ENCODE assay signal across 8 cellular contexts in the genomic region with DNA sequence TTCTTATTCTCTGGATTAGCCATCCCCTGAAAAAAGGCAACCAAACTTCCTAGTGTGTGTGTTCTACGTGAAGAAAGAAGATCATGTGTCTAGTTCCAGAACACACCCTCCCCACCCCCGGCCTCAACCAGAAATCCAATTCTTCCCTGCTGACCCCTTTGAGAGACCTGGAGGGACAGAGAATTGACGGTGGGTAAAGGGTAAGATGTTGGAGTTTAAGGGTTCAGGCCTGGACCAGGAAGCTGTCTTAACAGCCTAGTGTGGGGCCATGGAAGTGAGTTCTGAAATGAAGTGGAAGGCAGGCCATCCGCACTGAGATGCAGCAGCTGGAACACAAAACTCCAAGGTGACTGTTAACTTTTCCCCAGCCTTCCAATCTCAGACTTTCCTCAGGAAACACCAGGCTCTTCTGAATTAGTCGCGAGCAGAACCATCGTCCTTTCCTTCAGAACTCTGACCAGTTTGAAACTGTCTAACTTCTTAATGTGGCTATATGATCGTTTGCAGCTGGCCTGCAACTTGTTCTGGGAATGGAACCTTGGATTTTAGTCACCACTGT. TPM values are rescaled to one million over a fixed set of nuclear protein-coding genes. Genes with fewer than 3 reads are reported as not detected.
DNase-seq lines count a peak whose midpoint lies in the region; ATAC-seq and TF ChIP-seq lines count a peak whose summit lies in the region.

No MANE protein-coding gene starts in this region.

- POLR2A ChIA-PET in MCF 10A (lab: Yijun Ruan, JAX): interaction anchor here (0.6 to 2.5 kb wide), 23 partner anchors 8 to 1732 kb away, joined by 3 to 17 read pairs (median 5); partner anchors contain the start of genes SMARCAL1 and XRCC5

- DNase-seq in activated naive CD4-positive, alpha-beta T cell treated with anti-CD3 and anti-CD28 coated beads, Interleukin-2, amount 10 ng/mL, durations not matched to agents 7 days and 5 days: no peak
- no peak for DNase-seq in activated naive CD4-positive, alpha-beta T cell treated with anti-CD3 and anti-CD28 coated beads, Interleukin-2, amount 50 U/mL, for 16 hours
- DNase-seq in MCF 10A (ENCODE audit: unreplicated experiment) (no peak), memory B cell (ENCODE audit: low spot score in 2 of 2) (no peak), uterus (no peak), NCI-H2029 (lab: John Stamatoyannopoulos, UW) (no peak), NCI-H526 treated with DMSO at 0.1 percent for 48 hours (lab: John Stamatoyannopoulos, UW) (no peak), ecto neural progenitor cell (ENCODE audit: low spot score) (no peak)

- H3K4me1 ChIP-seq in uterus: peaks cover 0 to 17% of the 10 kb centered on the region in 2 donors

- H3K9me3 ChIP-seq in uterus: no peaks in the 10 kb centered on the region

- H3K27me3 ChIP-seq in uterus: no peaks in the 10 kb centered on the region

- no peak for TF ChIP-seq CTCF in MCF 10A (IDR thresholded peaks at IDR 0.05; ENCODE audit: unreplicated experiment)
- no peak for TF ChIP-seq CTCF in uterus (IDR thresholded peaks at IDR 0.05)

- peak overlapping the region; percentile 94 for H3K27ac Mint-ChIP-seq in activated naive CD4-positive, alpha-beta T cell treated with anti-CD3 and anti-CD28 coated beads, Interleukin-2, amount 10 ng/mL, durations not matched to agents 7 days and 5 days
- H3K27ac Mint-ChIP-seq in MCF 10A (ENCODE audit: low read depth, unreplicated experiment) (peak overlapping the region; percentile 99), memory B cell (peak overlapping the region; percentile 97)

- no peak for ATAC-seq in memory B cell (ENCODE audit: low read depth)

- H3K4me3 Mint-ChIP-seq in activated naive CD4-positive, alpha-beta T cell treated with anti-CD3 and anti-CD28 coated beads, Interleukin-2, amount 10 ng/mL, durations not matched to agents 7 days and 5 days: peak overlapping the region; percentile 98
- H3K4me3 Mint-ChIP-seq in MCF 10A (ENCODE audit: unreplicated experiment) (peak overlapping the region; percentile 97), memory B cell (peak overlapping the region; percentile 96)

- peaks cover 60% of the 10 kb centered on the region for H3K4me1 Mint-ChIP-seq in activated naive CD4-positive, alpha-beta T cell treated with anti-CD3 and anti-CD28 coated beads, Interleukin-2, amount 10 ng/mL, durations not matched to agents 7 days and 5 days
- peaks cover 35% of the 10 kb centered on the region for H3K4me1 Mint-ChIP-seq in MCF 10A (ENCODE audit: insufficient read depth, unreplicated experiment)
- peaks cover 43% of the 10 kb centered on the region for H3K4me1 Mint-ChIP-seq in memory B cell

- no peaks in the 10 kb centered on the region for H3K27me3 Mint-ChIP-seq in activated naive CD4-positive, alpha-beta T cell treated with anti-CD3 and anti-CD28 coated beads, Interleukin-2, amount 10 ng/mL, durations not matched to agents 7 days and 5 days
- H3K27me3 Mint-ChIP-seq in MCF 10A (ENCODE audit: insufficient read depth, unreplicated experiment) (no peaks in the 10 kb centered on the region), memory B cell (no peaks in the 10 kb centered on the region)

- H3K9me3 Mint-ChIP-seq in activated naive CD4-positive, alpha-beta T cell treated with anti-CD3 and anti-CD28 coated beads, Interleukin-2, amount 10 ng/mL, durations not matched to agents 7 days and 5 days: no peaks in the 10 kb centered on the region
- H3K9me3 Mint-ChIP-seq in MCF 10A (ENCODE audit: unreplicated experiment) (no peaks in the 10 kb centered on the region), memory B cell (no peaks in the 10 kb centered on the region)

- peaks cover 38% of the 10 kb centered on the region for H3K36me3 Mint-ChIP-seq in activated naive CD4-positive, alpha-beta T cell treated with anti-CD3 and anti-CD28 coated beads, Interleukin-2, amount 10 ng/mL, durations not matched to agents 7 days and 5 days
- peaks cover 47% of the 10 kb centered on the region for H3K36me3 Mint-ChIP-seq in MCF 10A (ENCODE audit: insufficient read depth, unreplicated experiment)
- H3K36me3 Mint-ChIP-seq in memory B cell: peaks cover 20% of the 10 kb centered on the region

- H3K27ac ChIP-seq in uterus: peak overlapping the region; percentile 82 to 87

- CTCF ChIA-PET in activated naive CD4-positive, alpha-beta T cell treated with anti-CD3 and anti-CD28 coated beads, Interleukin-2, amount 10 ng/mL, durations not matched to agents 7 days and 5 days (lab: Charles Lee): interaction anchor here (0.6 to 1.2 kb wide), 5 partner anchors 15 to 593 kb away, joined by 3 to 4 read pairs (median 3); no protein-coding TSS in a partner anchor
- CTCF ChIA-PET in MCF 10A (lab: Yijun Ruan, JAX): interaction anchor here (0.7 to 3.2 kb wide), 6 partner anchors 12 to 383 kb away, joined by 3 to 14 read pairs (median 5); no protein-coding TSS in a partner anchor

- intact Hi-C loops in MCF 10A (cut with micrococcal nuclease): loop anchor here (10.0 kb wide), 3 partner anchors 83 to 383 kb away; partner anchors contain the start of gene SMARCAL1
- intact Hi-C loops in uterus (cut with DNase I; ENCODE audit: low total_unique reads): no loop called here

- H3K4me3 ChIP-seq in uterus: peak overlapping the region; percentile 74 to 93

- no TSS peak for BruUV-seq in MCF 10A (replicated peaks; lab: Mats Ljungman, UMichigan)

- TF ChIP-seq POLR2A in uterus (IDR thresholded peaks at IDR 0.05): no peak

- no peaks in the 10 kb centered on the region for H3K36me3 ChIP-seq in uterus

RNA-seq across cellular contexts. Expression of gene RPL37A, which starts 0.8 kb away (rescaled TPM):
- total RNA-seq in MCF 10A (2022) (4,349 and 4,745 TPM in 2 replicates), uterus (1,000 to 10,000 TPM in 3 of 4 donors, 100 to 1,000 TPM in 1; 716 to 2,917 (median 2,308) TPM)
